Comparison of ENCODE assay signal across 17 cellular contexts in genomic region chr17:50966163-50966666, GRCh38.
"Had no signal": no experiment of that assay in that cellular context is flagged by ENCODE, and none has a peak within 500 bp of the region (broad histone marks: within the 10 kb centered on the region; RNA-seq: fewer than 3 reads in every experiment).

No MANE protein-coding gene starts in this region.

- H3K9me3 ChIP-seq: gastrocnemius medialis, heart left ventricle, right atrium auricular region had no signal

- H3K4me1 Mint-ChIP-seq: activated B cell treated with CpG ODN at 0.5 μM for 24 hours, immature natural killer cell had no signal

- H3K4me3 ChIP-seq: gastrocnemius medialis, heart left ventricle, right atrium auricular region had no signal

- H3K27ac Mint-ChIP-seq: activated B cell treated with CpG ODN at 0.5 μM for 24 hours; activated naive CD8-positive, alpha-beta T cell treated with anti-CD3 and anti-CD28 coated beads, Interleukin-2, amount 10 ng/mL, durations not matched to agents 7 days and 5 days; natural killer cell treated with Interleukin-12 subunit alpha and Interleukin-12 subunit beta and Interleukin-15 and Interleukin-18, amount 100 ng/mL, for 72 hours; T-helper 2 cell treated with Interferon-gamma antibody and Interleukin-4, amounts not matched to agents 5 μg/mL and 100 μg/mL, for 36 hours had no signal

- H3K27me3 ChIP-seq: gastrocnemius medialis, heart left ventricle, right atrium auricular region had no signal

- DNase-seq: activated B cell treated with CpG ODN at 0.5 μM for 24 hours; activated CD4-positive, alpha-beta T cell treated with anti-CD3 and anti-CD28 coated beads, Interleukin-2, amount 50 U/mL, for 4 hours; activated CD8-positive, alpha-beta memory T cell treated with anti-CD3 and anti-CD28 coated beads, Interleukin-2, amount 50 U/mL, for 4 hours; activated naive CD8-positive, alpha-beta T cell treated with anti-CD3 and anti-CD28 coated beads, Interleukin-2, amount 10 ng/mL, durations not matched to agents 7 days and 5 days; anterior cingulate cortex; dermis blood vessel endothelial cell; gastrocnemius medialis; heart left ventricle; immature natural killer cell; mesendoderm; stimulated activated CD4-positive, alpha-beta T cell treated with anti-CD3 and anti-CD28 coated beads, Interleukin-2, amount 100 ng/mL, for 48 hours; stimulated activated naive CD4-positive, alpha-beta T cell; trophoblast cell had no signal

- H3K27ac ChIP-seq: epithelial cell of prostate, right atrium auricular region had no signal

- H3K4me3 Mint-ChIP-seq: activated B cell treated with CpG ODN at 0.5 μM for 24 hours; activated naive CD8-positive, alpha-beta T cell treated with anti-CD3 and anti-CD28 coated beads, Interleukin-2, amount 10 ng/mL, durations not matched to agents 7 days and 5 days; immature natural killer cell; natural killer cell treated with Interleukin-12 subunit alpha and Interleukin-12 subunit beta and Interleukin-15 and Interleukin-18, amount 100 ng/mL, for 72 hours; T-helper 2 cell treated with Interferon-gamma antibody and Interleukin-4, amounts not matched to agents 5 μg/mL and 100 μg/mL, for 36 hours had no signal

- H3K27me3 Mint-ChIP-seq: activated B cell treated with CpG ODN at 0.5 μM for 24 hours; activated naive CD8-positive, alpha-beta T cell treated with anti-CD3 and anti-CD28 coated beads, Interleukin-2, amount 10 ng/mL, durations not matched to agents 7 days and 5 days; natural killer cell treated with Interleukin-12 subunit alpha and Interleukin-12 subunit beta and Interleukin-15 and Interleukin-18, amount 100 ng/mL, for 72 hours had no signal

- H3K9me3 Mint-ChIP-seq: activated B cell treated with CpG ODN at 0.5 μM for 24 hours; activated naive CD8-positive, alpha-beta T cell treated with anti-CD3 and anti-CD28 coated beads, Interleukin-2, amount 10 ng/mL, durations not matched to agents 7 days and 5 days; immature natural killer cell; natural killer cell treated with Interleukin-12 subunit alpha and Interleukin-12 subunit beta and Interleukin-15 and Interleukin-18, amount 100 ng/mL, for 72 hours; T-helper 2 cell treated with Interferon-gamma antibody and Interleukin-4, amounts not matched to agents 5 μg/mL and 100 μg/mL, for 36 hours had no signal

- ATAC-seq: gastrocnemius medialis, heart left ventricle had no signal
